Comparison of ENCODE assay signal across 1 cellular context in genomic region chr6:169751242-169752073, GRCh38.
A peak's percentile ranks its signal among the peaks of the same experiment; 100 is the strongest.
TF ChIP-seq lines count a peak whose summit lies in the region.

Gene DYNLT2 (minus strand): TSS chr6:169751572. CDS start chr6:169751458, 114 bp downstream.
Gene ERMARD (plus strand): TSS chr6:169751622. CDS start chr6:169751658, 36 bp downstream.

TF ChIP-seq in K562, 482 proteins besides CTCF, POLR2A, EP300 and RAD21 (continued from another document and continues in another):
- TF ChIP-seq PATZ1 (CRISPR knock-in tag; IDR thresholded peaks at IDR 0.05; ENCODE audit: borderline replicate concordance) (no peak), ARID3B (CRISPR knock-in tag; IDR thresholded peaks at IDR 0.05; ENCODE audit: borderline replicate concordance) (no peak), BHLHE40 (IDR thresholded peaks at IDR 0.05; ENCODE audit: low read length) (no peak; the same call in 1 of the 2 replicates), ZNF695 (CRISPR knock-in tag; IDR thresholded peaks at IDR 0.05) (no peak), ZNF561 (CRISPR knock-in tag; conservative IDR thresholded peaks at IDR 0.05) (no peak), HMGXB4 (CRISPR knock-in tag; IDR thresholded peaks at IDR 0.05) (peak; percentile 97), JUND (IDR thresholded peaks at IDR 0.05; ENCODE audit: borderline replicate concordance, low read depth, low read length) (peak; percentile 59), JUND (tag; IDR thresholded peaks at IDR 0.05; ENCODE audit: borderline replicate concordance, low read depth, low read length) (peak; percentile 3; the same call in 1 of the 3 replicates), ZBTB17 (CRISPR knock-in tag; IDR thresholded peaks at IDR 0.05) (peak; percentile 68; the same call in 1 of the 2 replicates), ZNF347 (CRISPR knock-in tag; IDR thresholded peaks at IDR 0.05; ENCODE audit: low read depth) (no peak), ZBED1 (IDR thresholded peaks at IDR 0.05) (no peak), TFAM (CRISPR knock-in tag; conservative IDR thresholded peaks at IDR 0.05) (no peak), SMARCA4 (IDR thresholded peaks at IDR 0.05) (peak; percentile 46), HNRNPH1 (optimal IDR thresholded peaks at IDR 0.05; ENCODE audit: low read depth, low read length) (no peak), THAP12 (CRISPR knock-in tag; IDR thresholded peaks at IDR 0.05) (peak; percentile 76), CHAMP1 (IDR thresholded peaks at IDR 0.05) (no peak; the same call in 1 of the 2 replicates), SPI1 (IDR thresholded peaks at IDR 0.05; ENCODE audit: borderline replicate concordance, low read depth, low read length) (peak; percentile 94), TAF7 (tag; IDR thresholded peaks at IDR 0.05) (peak; percentile 56; the same call in 1 of the 2 replicates), ZC3H8 (IDR thresholded peaks at IDR 0.05) (no peak), POLR3A (IDR thresholded peaks at IDR 0.05; ENCODE audit: borderline replicate concordance, extremely low read depth, insufficient read depth, insufficient read length) (no peak), GATAD2B (IDR thresholded peaks at IDR 0.05; ENCODE audit: borderline replicate concordance) (peak; percentile 91), NCOA2 (IDR thresholded peaks at IDR 0.05; ENCODE audit: partially characterized antibody in 2 of 2) (no peak), E2F5 (CRISPR knock-in tag; IDR thresholded peaks at IDR 0.05) (peak; percentile 85; the same call in 1 of the 2 replicates), ZNF76 (CRISPR knock-in tag; IDR thresholded peaks at IDR 0.05; ENCODE audit: borderline replicate concordance) (no peak), ZNF174 (CRISPR knock-in tag; IDR thresholded peaks at IDR 0.05) (no peak), STAT5A (IDR thresholded peaks at IDR 0.05; ENCODE audit: borderline replicate concordance, low read length) (peak; percentile 32; the same call in 1 of the 2 replicates), BACH1 (tag; IDR thresholded peaks at IDR 0.05) (no peak), ZNF121 (CRISPR knock-in tag; conservative IDR thresholded peaks at IDR 0.05) (no peak), ZBTB26 (CRISPR knock-in tag; IDR thresholded peaks at IDR 0.05) (no peak), GTF2F1 (IDR thresholded peaks at IDR 0.05; ENCODE audit: low read depth, low read length) (peak; percentile 91), ZNF408 (CRISPR knock-in tag; IDR thresholded peaks at IDR 0.05; ENCODE audit: low read depth) (no peak), RHOXF2B (CRISPR knock-in tag; conservative IDR thresholded peaks at IDR 0.05) (no peak), TSHZ1 (CRISPR knock-in tag; IDR thresholded peaks at IDR 0.05) (no peak), ZNF253 (CRISPR knock-in tag; conservative IDR thresholded peaks at IDR 0.05) (no peak), ZNF212 (CRISPR knock-in tag; IDR thresholded peaks at IDR 0.05) (no peak), ASH1L (IDR thresholded peaks at IDR 0.05; ENCODE audit: borderline replicate concordance, low read depth, partially characterized antibody) (peak; percentile 36), XRCC4 (IDR thresholded peaks at IDR 0.05; ENCODE audit: extremely low read depth, insufficient read depth, insufficient read length) (no peak), JUN (IDR thresholded peaks at IDR 0.05; ENCODE audit: borderline replicate concordance, low read depth, low read length) (peak; percentile 15; the same call in 1 of the 2 replicates), JUN (CRISPR knock-in tag; IDR thresholded peaks at IDR 0.05; ENCODE audit: borderline replicate concordance) (no peak; the same call in 1 of the 2 replicates), SETDB1 (IDR thresholded peaks at IDR 0.05; ENCODE audit: low read length) (no peak), EZH2 (IDR thresholded peaks at IDR 0.05; ENCODE audit: borderline replicate concordance, low read depth, low read length) (no peak), SMAD1 (IDR thresholded peaks at IDR 0.05; ENCODE audit: low read depth, low read length, partially characterized antibody) (peak; percentile 67), MEIS2 (IDR thresholded peaks at IDR 0.05; ENCODE audit: partially characterized antibody) (peak; percentile 24), ZNF696 (CRISPR knock-in tag; conservative IDR thresholded peaks at IDR 0.05) (no peak), HDAC2 (IDR thresholded peaks at IDR 0.05) (peak; percentile 60), UBTF (IDR thresholded peaks at IDR 0.05; ENCODE audit: borderline replicate concordance in 1 of 2, low read depth in 2 of 2, low read length in 2 of 2) (peak; percentile 90 to 92; a peak in 3 of 4 replicates), SRSF3 (IDR thresholded peaks at IDR 0.05; ENCODE audit: insufficient read depth, low read length) (no peak)
